ENCODE assay signal across 1 cellular context in the genomic region with DNA sequence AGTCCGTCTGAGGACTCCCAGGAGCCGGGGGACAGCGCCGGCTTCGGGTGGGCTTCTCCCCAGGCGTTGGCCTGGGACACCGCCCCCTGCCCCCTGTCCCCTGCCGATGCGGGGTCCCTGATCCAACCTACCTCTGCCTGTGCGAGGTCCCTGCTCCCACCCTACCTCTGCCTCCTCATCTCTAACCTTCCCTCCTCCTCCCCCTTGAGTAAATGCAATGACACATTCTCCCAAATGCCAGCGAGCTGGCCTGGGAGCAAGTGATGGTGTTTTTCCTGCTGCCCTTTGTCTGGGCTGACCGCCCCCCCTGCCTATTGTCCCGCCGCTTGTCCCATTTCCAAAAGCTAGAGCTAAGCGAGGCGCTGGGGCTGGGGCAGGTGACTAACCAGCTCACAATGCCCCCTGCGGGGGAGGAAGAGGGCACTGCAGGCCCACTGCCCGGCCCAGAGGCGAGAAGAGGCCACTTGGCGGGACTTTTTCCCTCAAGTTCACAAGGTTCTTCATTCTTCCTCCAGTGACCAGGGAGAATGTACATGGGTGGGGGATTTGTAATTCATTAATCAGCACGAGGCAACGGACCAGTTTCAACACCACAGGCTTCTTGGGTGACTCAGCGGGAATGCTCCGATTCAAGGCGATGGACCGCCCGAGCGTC.
TF ChIP-seq lines count a peak whose summit lies in the region.

No MANE protein-coding gene starts in this region.

TF ChIP-seq in IMR-90, 13 proteins besides CTCF, POLR2A, EP300 and RAD21 (continued from another document):
- TF ChIP-seq, protein P1, sequence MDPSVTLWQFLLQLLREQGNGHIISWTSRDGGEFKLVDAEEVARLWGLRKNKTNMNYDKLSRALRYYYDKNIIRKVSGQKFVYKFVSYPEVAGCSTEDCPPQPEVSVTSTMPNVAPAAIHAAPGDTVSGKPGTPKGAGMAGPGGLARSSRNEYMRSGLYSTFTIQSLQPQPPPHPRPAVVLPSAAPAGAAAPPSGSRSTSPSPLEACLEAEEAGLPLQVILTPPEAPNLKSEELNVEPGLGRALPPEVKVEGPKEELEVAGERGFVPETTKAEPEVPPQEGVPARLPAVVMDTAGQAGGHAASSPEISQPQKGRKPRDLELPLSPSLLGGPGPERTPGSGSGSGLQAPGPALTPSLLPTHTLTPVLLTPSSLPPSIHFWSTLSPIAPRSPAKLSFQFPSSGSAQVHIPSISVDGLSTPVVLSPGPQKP (IDR thresholded peaks at IDR 0.05; ENCODE audit: borderline replicate concordance, low read depth, low read length), result no peak
- peak; percentile 80 for TF ChIP-seq MAZ (IDR thresholded peaks at IDR 0.05; ENCODE audit: borderline replicate concordance, low read depth, low read length)
- peak; percentile 95 for TF ChIP-seq CEBPB (IDR thresholded peaks at IDR 0.05; ENCODE audit: low read depth, low read length)
- TF ChIP-seq FOS (IDR thresholded peaks at IDR 0.05; ENCODE audit: low read depth, low read length), result peak; percentile 72
- TF ChIP-seq MXI1 (IDR thresholded peaks at IDR 0.05; ENCODE audit: borderline replicate concordance, low read depth, low read length), result no peak
- TF ChIP-seq SMC3 (IDR thresholded peaks at IDR 0.05; ENCODE audit: low read depth, low read length), result peak; percentile 34
- TF ChIP-seq BHLHE40 (IDR thresholded peaks at IDR 0.05; ENCODE audit: low read depth, low read length), result peak; percentile 94
- peak; percentile 75 for TF ChIP-seq RCOR1 (IDR thresholded peaks at IDR 0.05; ENCODE audit: insufficient replicate concordance, low read length)
- TF ChIP-seq NFE2L2 (IDR thresholded peaks at IDR 0.05; ENCODE audit: low read depth, low read length), result peak; percentile 92
- TF ChIP-seq CHD1 (IDR thresholded peaks at IDR 0.05; ENCODE audit: low read depth, low read length), result no peak
- no peak for TF ChIP-seq RFX5 (IDR thresholded peaks at IDR 0.05; ENCODE audit: low read depth, low read length)
- TF ChIP-seq, protein P2, sequence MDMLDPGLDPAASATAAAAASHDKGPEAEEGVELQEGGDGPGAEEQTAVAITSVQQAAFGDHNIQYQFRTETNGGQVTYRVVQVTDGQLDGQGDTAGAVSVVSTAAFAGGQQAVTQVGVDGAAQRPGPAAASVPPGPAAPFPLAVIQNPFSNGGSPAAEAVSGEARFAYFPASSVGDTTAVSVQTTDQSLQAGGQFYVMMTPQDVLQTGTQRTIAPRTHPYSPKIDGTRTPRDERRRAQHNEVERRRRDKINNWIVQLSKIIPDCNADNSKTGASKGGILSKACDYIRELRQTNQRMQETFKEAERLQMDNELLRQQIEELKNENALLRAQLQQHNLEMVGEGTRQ (IDR thresholded peaks at IDR 0.05; ENCODE audit: low read depth, low read length), result 0 out of 2 replicates have a peak, but pooled peaks have one; percentile 39
